In the genomic region with DNA sequence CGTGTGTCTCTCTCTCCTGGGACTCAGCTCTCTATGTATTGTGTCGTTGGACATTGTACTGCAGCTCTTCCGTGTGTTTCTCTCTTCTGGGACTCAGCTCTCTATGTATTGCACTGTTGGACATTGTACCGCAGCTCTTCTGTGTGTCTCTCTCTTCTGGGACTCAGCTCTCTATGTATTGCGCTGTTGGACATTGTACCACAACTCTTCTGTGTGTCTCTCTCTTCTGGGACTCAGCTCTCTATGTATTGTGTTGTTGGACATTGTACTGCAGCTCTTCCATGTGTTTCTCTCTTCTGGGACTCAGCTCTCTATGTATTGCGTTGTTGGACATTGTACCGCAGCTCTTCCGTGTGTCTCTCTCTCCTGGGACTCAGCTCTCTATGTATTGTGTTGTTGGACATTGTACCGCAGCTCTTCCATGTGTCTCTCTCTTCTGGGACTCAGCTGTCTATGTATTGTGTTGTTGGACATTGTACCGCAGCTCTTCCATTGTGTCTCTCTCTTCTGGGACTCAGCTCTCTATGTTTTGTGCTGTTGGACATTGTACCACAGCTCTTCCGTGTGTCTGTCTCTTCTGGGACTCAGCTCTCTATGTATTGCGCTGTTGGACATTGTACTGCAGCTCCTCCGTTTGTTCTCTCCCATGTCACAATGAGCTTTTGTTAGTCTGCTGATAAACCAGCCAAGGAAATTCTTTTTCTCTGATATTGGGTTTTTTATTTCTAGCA, we compare ENCODE assay signal across 1 cellular context.
A peak's percentile ranks its signal among the peaks of the same experiment; 100 is the strongest.
TF ChIP-seq lines count a peak whose summit lies in the region.

No MANE protein-coding gene starts in this region.

TF ChIP-seq in HepG2, 621 proteins besides CTCF, POLR2A, EP300 and RAD21 (continued from another document and continues in another):
- TF ChIP-seq, protein P1, sequence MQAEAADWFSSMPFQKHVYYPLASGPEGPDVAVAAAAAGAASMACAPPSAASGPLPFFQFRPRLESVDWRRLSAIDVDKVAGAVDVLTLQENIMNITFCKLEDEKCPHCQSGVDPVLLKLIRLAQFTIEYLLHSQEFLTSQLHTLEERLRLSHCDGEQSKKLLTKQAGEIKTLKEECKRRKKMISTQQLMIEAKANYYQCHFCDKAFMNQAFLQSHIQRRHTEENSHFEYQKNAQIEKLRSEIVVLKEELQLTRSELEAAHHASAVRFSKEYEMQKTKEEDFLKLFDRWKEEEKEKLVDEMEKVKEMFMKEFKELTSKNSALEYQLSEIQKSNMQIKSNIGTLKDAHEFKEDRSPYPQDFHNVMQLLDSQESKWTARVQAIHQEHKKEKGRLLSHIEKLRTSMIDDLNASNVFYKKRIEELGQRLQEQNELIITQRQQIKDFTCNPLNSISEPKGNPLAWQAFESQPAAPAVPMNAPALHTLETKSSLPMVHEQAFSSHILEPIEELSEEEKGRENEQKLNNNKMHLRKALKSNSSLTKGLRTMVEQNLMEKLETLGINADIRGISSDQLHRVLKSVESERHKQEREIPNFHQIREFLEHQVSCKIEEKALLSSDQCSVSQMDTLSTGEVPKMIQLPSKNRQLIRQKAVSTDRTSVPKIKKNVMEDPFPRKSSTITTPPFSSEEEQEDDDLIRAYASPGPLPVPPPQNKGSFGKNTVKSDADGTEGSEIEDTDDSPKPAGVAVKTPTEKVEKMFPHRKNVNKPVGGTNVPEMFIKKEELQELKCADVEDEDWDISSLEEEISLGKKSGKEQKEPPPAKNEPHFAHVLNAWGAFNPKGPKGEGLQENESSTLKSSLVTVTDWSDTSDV (CRISPR knock-in tag; IDR thresholded peaks at IDR 0.05): no peak
- TF ChIP-seq HNF4G (IDR thresholded peaks at IDR 0.05; ENCODE audit: borderline replicate concordance, low read depth, low read length) (peak; percentile 91), HNF4G (CRISPR knock-in tag; IDR thresholded peaks at IDR 0.05; ENCODE audit: borderline replicate concordance, low read depth) (peak; percentile 98), NBN (conservative IDR thresholded peaks at IDR 0.05) (peak; percentile 90), RNF2 (conservative IDR thresholded peaks at IDR 0.05; ENCODE audit: low read depth) (no peak; the same call in 1 of the 2 replicates), ZNF143 (CRISPR knock-in tag; IDR thresholded peaks at IDR 0.05) (no peak), POGZ (CRISPR knock-in tag; IDR thresholded peaks at IDR 0.05) (peak; percentile 31), ESRRA (CRISPR knock-in tag; IDR thresholded peaks at IDR 0.05; ENCODE audit: low read depth) (peak; percentile 25; the same call in 1 of the 2 replicates), NR3C1 (CRISPR knock-in tag; IDR thresholded peaks at IDR 0.05) (no peak), ZNF225 (CRISPR knock-in tag; IDR thresholded peaks at IDR 0.05) (no peak), SIX4 (CRISPR knock-in tag; IDR thresholded peaks at IDR 0.05) (no peak), ZNF737 (CRISPR knock-in tag; IDR thresholded peaks at IDR 0.05; ENCODE audit: borderline replicate concordance) (no peak), EZH2 (conservative IDR thresholded peaks at IDR 0.05; ENCODE audit: low read depth, low read length) (no peak), YEATS2 (CRISPR knock-in tag; IDR thresholded peaks at IDR 0.05; ENCODE audit: borderline replicate concordance) (no peak), ZNF101 (CRISPR knock-in tag; IDR thresholded peaks at IDR 0.05; ENCODE audit: borderline replicate concordance, low read depth) (no peak), SP2 (CRISPR knock-in tag; IDR thresholded peaks at IDR 0.05) (no peak), KLF6 (CRISPR knock-in tag; IDR thresholded peaks at IDR 0.05) (no peak), ZNF207 (IDR thresholded peaks at IDR 0.05; ENCODE audit: borderline replicate concordance) (no peak), SOX13 (IDR thresholded peaks at IDR 0.05) (peak; percentile 100), SOX13 (CRISPR knock-in tag; conservative IDR thresholded peaks at IDR 0.05 in 1 of 2, IDR thresholded peaks at IDR 0.05 in 1 of 2) (peak in 1 of 2 experiments; percentile 97; a peak in 2 of 4 replicates), ELF4 (CRISPR knock-in tag; IDR thresholded peaks at IDR 0.05; ENCODE audit: borderline replicate concordance) (no peak), NFRKB (IDR thresholded peaks at IDR 0.05) (no peak), HNRNPUL1 (IDR thresholded peaks at IDR 0.05; ENCODE audit: low read depth, low read length) (no peak), RBM39 (IDR thresholded peaks at IDR 0.05; ENCODE audit: low read depth, low read length, poor library complexity, severe bottlenecking) (no peak), MIER2 (CRISPR knock-in tag; IDR thresholded peaks at IDR 0.05) (no peak), RARA (CRISPR knock-in tag; IDR thresholded peaks at IDR 0.05) (no peak), NR2F6 (IDR thresholded peaks at IDR 0.05) (peak; percentile 37; the same call in 1 of the 2 replicates), NR2F6 (CRISPR knock-in tag; IDR thresholded peaks at IDR 0.05) (no peak), ZNF460 (CRISPR knock-in tag; IDR thresholded peaks at IDR 0.05; ENCODE audit: borderline replicate concordance) (no peak), ATAD3A (CRISPR knock-in tag; IDR thresholded peaks at IDR 0.05) (no peak), ZBTB1 (CRISPR knock-in tag; IDR thresholded peaks at IDR 0.05; ENCODE audit: borderline replicate concordance) (no peak), ERF (CRISPR knock-in tag; IDR thresholded peaks at IDR 0.05) (no peak; the same call in 1 of the 2 replicates), SALL1 (CRISPR knock-in tag; IDR thresholded peaks at IDR 0.05) (peak; percentile 62), SRSF4 (IDR thresholded peaks at IDR 0.05; ENCODE audit: low read depth, low read length, poor library complexity, severe bottlenecking) (no peak), ZFP36L1 (CRISPR knock-in tag; IDR thresholded peaks at IDR 0.05) (0 out of 2 replicates have a peak, but pooled peaks have one; percentile 17), SIX1 (CRISPR knock-in tag; IDR thresholded peaks at IDR 0.05; ENCODE audit: borderline replicate concordance) (no peak)
- TF ChIP-seq, protein P2, sequence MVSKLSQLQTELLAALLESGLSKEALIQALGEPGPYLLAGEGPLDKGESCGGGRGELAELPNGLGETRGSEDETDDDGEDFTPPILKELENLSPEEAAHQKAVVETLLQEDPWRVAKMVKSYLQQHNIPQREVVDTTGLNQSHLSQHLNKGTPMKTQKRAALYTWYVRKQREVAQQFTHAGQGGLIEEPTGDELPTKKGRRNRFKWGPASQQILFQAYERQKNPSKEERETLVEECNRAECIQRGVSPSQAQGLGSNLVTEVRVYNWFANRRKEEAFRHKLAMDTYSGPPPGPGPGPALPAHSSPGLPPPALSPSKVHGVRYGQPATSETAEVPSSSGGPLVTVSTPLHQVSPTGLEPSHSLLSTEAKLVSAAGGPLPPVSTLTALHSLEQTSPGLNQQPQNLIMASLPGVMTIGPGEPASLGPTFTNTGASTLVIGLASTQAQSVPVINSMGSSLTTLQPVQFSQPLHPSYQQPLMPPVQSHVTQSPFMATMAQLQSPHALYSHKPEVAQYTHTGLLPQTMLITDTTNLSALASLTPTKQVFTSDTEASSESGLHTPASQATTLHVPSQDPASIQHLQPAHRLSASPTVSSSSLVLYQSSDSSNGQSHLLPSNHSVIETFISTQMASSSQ (IDR thresholded peaks at IDR 0.05; ENCODE audit: low read depth): peak; percentile 38
- TF ChIP-seq, protein P2 (CRISPR knock-in tag; IDR thresholded peaks at IDR 0.05; ENCODE audit: borderline replicate concordance): no peak
- TF ChIP-seq, protein P3, sequence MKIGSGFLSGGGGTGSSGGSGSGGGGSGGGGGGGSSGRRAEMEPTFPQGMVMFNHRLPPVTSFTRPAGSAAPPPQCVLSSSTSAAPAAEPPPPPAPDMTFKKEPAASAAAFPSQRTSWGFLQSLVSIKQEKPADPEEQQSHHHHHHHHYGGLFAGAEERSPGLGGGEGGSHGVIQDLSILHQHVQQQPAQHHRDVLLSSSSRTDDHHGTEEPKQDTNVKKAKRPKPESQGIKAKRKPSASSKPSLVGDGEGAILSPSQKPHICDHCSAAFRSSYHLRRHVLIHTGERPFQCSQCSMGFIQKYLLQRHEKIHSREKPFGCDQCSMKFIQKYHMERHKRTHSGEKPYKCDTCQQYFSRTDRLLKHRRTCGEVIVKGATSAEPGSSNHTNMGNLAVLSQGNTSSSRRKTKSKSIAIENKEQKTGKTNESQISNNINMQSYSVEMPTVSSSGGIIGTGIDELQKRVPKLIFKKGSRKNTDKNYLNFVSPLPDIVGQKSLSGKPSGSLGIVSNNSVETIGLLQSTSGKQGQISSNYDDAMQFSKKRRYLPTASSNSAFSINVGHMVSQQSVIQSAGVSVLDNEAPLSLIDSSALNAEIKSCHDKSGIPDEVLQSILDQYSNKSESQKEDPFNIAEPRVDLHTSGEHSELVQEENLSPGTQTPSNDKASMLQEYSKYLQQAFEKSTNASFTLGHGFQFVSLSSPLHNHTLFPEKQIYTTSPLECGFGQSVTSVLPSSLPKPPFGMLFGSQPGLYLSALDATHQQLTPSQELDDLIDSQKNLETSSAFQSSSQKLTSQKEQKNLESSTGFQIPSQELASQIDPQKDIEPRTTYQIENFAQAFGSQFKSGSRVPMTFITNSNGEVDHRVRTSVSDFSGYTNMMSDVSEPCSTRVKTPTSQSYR (CRISPR knock-in tag; IDR thresholded peaks at IDR 0.05; ENCODE audit: borderline replicate concordance): peak; percentile 40; the same call in 1 of the 2 replicates
- TF ChIP-seq, protein P4, sequence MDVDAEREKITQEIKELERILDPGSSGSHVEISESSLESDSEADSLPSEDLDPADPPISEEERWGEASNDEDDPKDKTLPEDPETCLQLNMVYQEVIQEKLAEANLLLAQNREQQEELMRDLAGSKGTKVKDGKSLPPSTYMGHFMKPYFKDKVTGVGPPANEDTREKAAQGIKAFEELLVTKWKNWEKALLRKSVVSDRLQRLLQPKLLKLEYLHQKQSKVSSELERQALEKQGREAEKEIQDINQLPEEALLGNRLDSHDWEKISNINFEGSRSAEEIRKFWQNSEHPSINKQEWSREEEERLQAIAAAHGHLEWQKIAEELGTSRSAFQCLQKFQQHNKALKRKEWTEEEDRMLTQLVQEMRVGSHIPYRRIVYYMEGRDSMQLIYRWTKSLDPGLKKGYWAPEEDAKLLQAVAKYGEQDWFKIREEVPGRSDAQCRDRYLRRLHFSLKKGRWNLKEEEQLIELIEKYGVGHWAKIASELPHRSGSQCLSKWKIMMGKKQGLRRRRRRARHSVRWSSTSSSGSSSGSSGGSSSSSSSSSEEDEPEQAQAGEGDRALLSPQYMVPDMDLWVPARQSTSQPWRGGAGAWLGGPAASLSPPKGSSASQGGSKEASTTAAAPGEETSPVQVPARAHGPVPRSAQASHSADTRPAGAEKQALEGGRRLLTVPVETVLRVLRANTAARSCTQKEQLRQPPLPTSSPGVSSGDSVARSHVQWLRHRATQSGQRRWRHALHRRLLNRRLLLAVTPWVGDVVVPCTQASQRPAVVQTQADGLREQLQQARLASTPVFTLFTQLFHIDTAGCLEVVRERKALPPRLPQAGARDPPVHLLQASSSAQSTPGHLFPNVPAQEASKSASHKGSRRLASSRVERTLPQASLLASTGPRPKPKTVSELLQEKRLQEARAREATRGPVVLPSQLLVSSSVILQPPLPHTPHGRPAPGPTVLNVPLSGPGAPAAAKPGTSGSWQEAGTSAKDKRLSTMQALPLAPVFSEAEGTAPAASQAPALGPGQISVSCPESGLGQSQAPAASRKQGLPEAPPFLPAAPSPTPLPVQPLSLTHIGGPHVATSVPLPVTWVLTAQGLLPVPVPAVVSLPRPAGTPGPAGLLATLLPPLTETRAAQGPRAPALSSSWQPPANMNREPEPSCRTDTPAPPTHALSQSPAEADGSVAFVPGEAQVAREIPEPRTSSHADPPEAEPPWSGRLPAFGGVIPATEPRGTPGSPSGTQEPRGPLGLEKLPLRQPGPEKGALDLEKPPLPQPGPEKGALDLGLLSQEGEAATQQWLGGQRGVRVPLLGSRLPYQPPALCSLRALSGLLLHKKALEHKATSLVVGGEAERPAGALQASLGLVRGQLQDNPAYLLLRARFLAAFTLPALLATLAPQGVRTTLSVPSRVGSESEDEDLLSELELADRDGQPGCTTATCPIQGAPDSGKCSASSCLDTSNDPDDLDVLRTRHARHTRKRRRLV (CRISPR knock-in tag; IDR thresholded peaks at IDR 0.05): 0 out of 2 replicates have a peak, but pooled peaks have one; percentile 53
- TF ChIP-seq, protein P5, sequence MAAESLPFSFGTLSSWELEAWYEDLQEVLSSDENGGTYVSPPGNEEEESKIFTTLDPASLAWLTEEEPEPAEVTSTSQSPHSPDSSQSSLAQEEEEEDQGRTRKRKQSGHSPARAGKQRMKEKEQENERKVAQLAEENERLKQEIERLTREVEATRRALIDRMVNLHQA (CRISPR knock-in tag; IDR thresholded peaks at IDR 0.05): no peak
- TF ChIP-seq, protein P6, sequence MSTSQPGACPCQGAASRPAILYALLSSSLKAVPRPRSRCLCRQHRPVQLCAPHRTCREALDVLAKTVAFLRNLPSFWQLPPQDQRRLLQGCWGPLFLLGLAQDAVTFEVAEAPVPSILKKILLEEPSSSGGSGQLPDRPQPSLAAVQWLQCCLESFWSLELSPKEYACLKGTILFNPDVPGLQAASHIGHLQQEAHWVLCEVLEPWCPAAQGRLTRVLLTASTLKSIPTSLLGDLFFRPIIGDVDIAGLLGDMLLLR (CRISPR knock-in tag; IDR thresholded peaks at IDR 0.05): no peak
- TF ChIP-seq, protein P7, sequence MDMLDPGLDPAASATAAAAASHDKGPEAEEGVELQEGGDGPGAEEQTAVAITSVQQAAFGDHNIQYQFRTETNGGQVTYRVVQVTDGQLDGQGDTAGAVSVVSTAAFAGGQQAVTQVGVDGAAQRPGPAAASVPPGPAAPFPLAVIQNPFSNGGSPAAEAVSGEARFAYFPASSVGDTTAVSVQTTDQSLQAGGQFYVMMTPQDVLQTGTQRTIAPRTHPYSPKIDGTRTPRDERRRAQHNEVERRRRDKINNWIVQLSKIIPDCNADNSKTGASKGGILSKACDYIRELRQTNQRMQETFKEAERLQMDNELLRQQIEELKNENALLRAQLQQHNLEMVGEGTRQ (IDR thresholded peaks at IDR 0.05; ENCODE audit: low read depth, low read length): no peak
- TF ChIP-seq, protein P7 (CRISPR knock-in tag; IDR thresholded peaks at IDR 0.05; ENCODE audit: borderline replicate concordance): no peak
